ENCODE assay signal across 20 cellular contexts in the genomic region with DNA sequence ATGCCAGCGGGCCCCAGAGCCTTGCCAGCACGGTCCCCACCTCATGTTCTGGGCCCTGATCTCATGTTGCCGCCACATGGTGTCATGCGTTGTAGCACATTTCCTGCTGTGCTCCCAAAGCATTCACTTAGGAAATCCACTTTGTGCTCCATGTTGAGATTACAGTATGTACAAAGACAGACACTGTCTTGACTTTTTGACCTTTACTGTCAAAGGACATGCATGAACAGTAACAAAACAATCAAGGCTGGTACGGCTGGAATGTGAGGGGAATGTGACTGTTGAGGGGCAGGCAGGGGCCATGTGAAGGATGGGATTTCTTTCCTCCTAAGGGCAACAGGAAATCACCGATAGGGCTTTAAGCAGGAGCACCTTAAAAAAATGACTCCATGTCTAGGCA. TPM values are rescaled to one million over a fixed set of nuclear protein-coding genes. Genes with fewer than 3 reads are reported as not detected.
DNase-seq lines count a peak whose midpoint lies in the region; ATAC-seq and TF ChIP-seq lines count a peak whose summit lies in the region.
"Had no signal": no experiment of that assay in that cellular context is flagged by ENCODE, and none has a peak within 500 bp of the region (broad histone marks: within the 10 kb centered on the region; RNA-seq: fewer than 3 reads in every experiment).

No MANE protein-coding gene starts in this region.

- H3K27ac ChIP-seq in osteoblast (ENCODE audit: low read depth, low read length) (no peak overlapping the region), tibial artery (no peak overlapping the region)
- H3K27ac ChIP-seq: colonic mucosa, epithelial cell of prostate had no signal

- peak; percentile 45 for DNase-seq in Caki2 (ENCODE audit: low read depth)
- no peak for DNase-seq in T-helper 17 cell
- peak; percentile 3 for DNase-seq in osteoblast (ENCODE audit: insufficient read length, low spot score, missing footprints)
- DNase-seq in cerebellar cortex (ENCODE audit: low spot score), result no peak
- DNase-seq in tibial artery, result no peak
- no peak for DNase-seq in NCI-H226
- DNase-seq: activated CD4-positive, CD25-positive, alpha-beta regulatory T cell; activated CD8-positive, alpha-beta memory T cell treated with anti-CD3 and anti-CD28 coated beads for 24 hours; amniotic stem cell; BE2C; colonic mucosa; DND-41; immature natural killer cell; mucosa of descending colon; NCI-H2107; NCI-H82; stimulated activated CD4-positive, alpha-beta T cell treated with anti-CD3 and anti-CD28 coated beads, Interleukin-4, amount 100 ng/mL, for 1 hour; T-helper 1 cell had no signal

- H3K4me3 Mint-ChIP-seq in T-helper 17 cell, result no peak overlapping the region
- H3K4me3 Mint-ChIP-seq: immature natural killer cell had no signal

- no peak for TF ChIP-seq CTCF in osteoblast (IDR thresholded peaks at IDR 0.05; ENCODE audit: extremely low read depth, low read depth, low read length)
- no peak for TF ChIP-seq CTCF in tibial artery (IDR thresholded peaks at IDR 0.05)

- H3K4me3 ChIP-seq in osteoblast (ENCODE audit: insufficient read depth, low read length) (no peak overlapping the region), tibial artery (no peak overlapping the region)
- H3K4me3 ChIP-seq: colonic mucosa, mucosa of descending colon had no signal

- no peaks in the 10 kb centered on the region for H4K20me1 ChIP-seq in osteoblast (ENCODE audit: insufficient read depth, low read length)

- no peaks in the 10 kb centered on the region for H3K79me2 ChIP-seq in osteoblast (ENCODE audit: insufficient read depth, low read length)

- in situ Hi-C loops in Caki2 (cut with HindIII; ENCODE audit: low pct_unique_long_range_greater_than_20kb, low sequenced_read_pairs), result no loop called here

- no peak overlapping the region for H2AFZ ChIP-seq in osteoblast (ENCODE audit: low read length)

- H3K4me1 Mint-ChIP-seq in T-helper 17 cell, result peaks cover 26% of the 10 kb centered on the region

- H3K4me2 ChIP-seq in osteoblast (ENCODE audit: insufficient read depth, low read length), result no peak overlapping the region

- H3K27me3 ChIP-seq in osteoblast (ENCODE audit: insufficient read depth, low read length), result peaks cover 22% of the 10 kb centered on the region
- H3K27me3 ChIP-seq in tibial artery, result no peaks in the 10 kb centered on the region
- H3K27me3 ChIP-seq: BE2C, colonic mucosa had no signal

- peaks cover 6% of the 10 kb centered on the region for H3K36me3 ChIP-seq in osteoblast (ENCODE audit: insufficient read depth, low read length)
- H3K36me3 ChIP-seq in tibial artery, result peaks cover 11 to 18% (median 13%) of the 10 kb centered on the region in 3 donors
- H3K36me3 ChIP-seq: BE2C, colonic mucosa had no signal

- intact Hi-C loops in tibial artery (cut with DNase I; ENCODE audit: low total_unique reads), result loop anchor here (5.0 to 10.0 kb wide), 2 partner anchors 37 to 90 kb away; no protein-coding TSS in a partner anchor

- peaks cover 22% of the 10 kb centered on the region for H3K27me3 Mint-ChIP-seq in T-helper 17 cell

- ATAC-seq in T-helper 17 cell, result no peak
- peak; percentile 37 for ATAC-seq in esophagus mucosa
- ATAC-seq: mucosa of descending colon had no signal

- peaks cover 5% of the 10 kb centered on the region for H3K4me1 ChIP-seq in osteoblast (ENCODE audit: insufficient read depth, low read length)
- peaks cover 5 to 38% (median 23%) of the 10 kb centered on the region in 4 donors for H3K4me1 ChIP-seq in tibial artery
- H3K4me1 ChIP-seq: BE2C had no signal

- no peaks in the 10 kb centered on the region for H3K9me3 ChIP-seq in T-helper 17 cell (ENCODE audit: control insufficient read depth, low read length, poor library complexity, severe bottlenecking)
- H3K9me3 ChIP-seq in osteoblast (ENCODE audit: low read depth, low read length), result no peaks in the 10 kb centered on the region
- no peaks in the 10 kb centered on the region for H3K9me3 ChIP-seq in tibial artery
- H3K9me3 ChIP-seq: BE2C, colonic mucosa, mucosa of descending colon had no signal

- H3K36me3 Mint-ChIP-seq in T-helper 17 cell (ENCODE audit: low read depth), result no peaks in the 10 kb centered on the region

- H3K27ac Mint-ChIP-seq in T-helper 17 cell, result peak overlapping the region; percentile 66

RNA-seq across cellular contexts. Expression of a gene that starts 53.3 kb away (rescaled TPM):
- total RNA-seq in Caki2 (2014; rRNA removed; shearing (Covaris generic); ENCODE audit: low replicate concordance), result 1,005 and 1,130 TPM in 2 replicates
- 1,000 to 10,000 TPM; 3,315 to 3,401 TPM for total RNA-seq in T-helper 17 cell
- total RNA-seq in esophagus mucosa, result 1,705 TPM
- total RNA-seq in osteoblast, result 524 and 1,095 TPM in 2 replicates

Comparison
In these comparisons a context has a peak if more than half of its experiments do, and no peak if none do; other contexts are left out.
1. DNase-seq: peak in Caki2 (single experiment) and osteoblast (single experiment); none in T-helper 17 cell (0 of 3), cerebellar cortex (single experiment), tibial artery (0 of 2) and NCI-H226 (single experiment).